1 cellular context compared by ENCODE assay signal in the genomic region with DNA sequence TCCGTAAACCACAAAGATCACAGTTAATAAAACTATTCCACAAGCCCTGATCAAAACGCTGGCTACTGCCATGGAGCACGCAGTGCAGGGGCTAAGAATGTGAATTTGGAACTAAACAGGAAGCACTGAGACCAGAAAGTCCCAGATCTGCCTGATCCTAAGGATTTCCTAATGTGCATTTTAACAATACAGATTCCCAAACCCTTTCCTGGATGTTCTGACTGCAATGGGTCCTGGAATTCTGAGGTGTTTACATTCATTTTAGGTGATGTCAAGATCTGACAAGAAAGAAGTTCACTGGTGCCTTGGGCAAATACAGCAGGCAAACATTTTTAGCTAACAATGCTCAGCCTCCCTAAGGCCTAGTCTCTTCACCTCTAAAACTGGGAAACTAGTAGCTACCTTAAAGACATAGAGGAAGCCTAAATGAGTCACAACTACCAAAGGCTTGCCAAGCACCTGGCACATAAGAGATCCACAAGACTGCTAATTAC.
TF ChIP-seq lines count a peak whose summit lies in the region.

No MANE protein-coding gene starts in this region.

TF ChIP-seq in HepG2, 621 proteins besides CTCF, POLR2A, EP300 and RAD21 (continues in another document):
- TF ChIP-seq ZNF253 (CRISPR knock-in tag; IDR thresholded peaks at IDR 0.05; ENCODE audit: borderline replicate concordance) (no peak), SOX6 (IDR thresholded peaks at IDR 0.05) (no peak), SOX6 (CRISPR knock-in tag; IDR thresholded peaks at IDR 0.05) (peak; percentile 51; the same call in 1 of the 2 replicates), HMG20A (CRISPR knock-in tag; IDR thresholded peaks at IDR 0.05; ENCODE audit: borderline replicate concordance) (peak; percentile 65; the same call in 1 of the 2 replicates), ZNF780A (CRISPR knock-in tag; IDR thresholded peaks at IDR 0.05) (no peak), LCORL (IDR thresholded peaks at IDR 0.05) (no peak), LCORL (CRISPR knock-in tag; IDR thresholded peaks at IDR 0.05) (peak; percentile 64; the same call in 1 of the 2 replicates), TBX2 (CRISPR knock-in tag; IDR thresholded peaks at IDR 0.05; ENCODE audit: borderline replicate concordance) (peak; percentile 24; the same call in 1 of the 2 replicates), ZBTB8A (CRISPR knock-in tag; IDR thresholded peaks at IDR 0.05; ENCODE audit: borderline replicate concordance, low read depth) (no peak), TEAD3 (CRISPR knock-in tag; optimal IDR thresholded peaks at IDR 0.05; ENCODE audit: borderline replicate concordance) (peak; percentile 91), RBFOX2 (IDR thresholded peaks at IDR 0.05; ENCODE audit: low read depth, low read length) (no peak), ARNT2 (CRISPR knock-in tag; IDR thresholded peaks at IDR 0.05; ENCODE audit: low read depth) (no peak), NCOA2 (CRISPR knock-in tag; IDR thresholded peaks at IDR 0.05) (peak; percentile 57), ZNF772 (CRISPR knock-in tag; IDR thresholded peaks at IDR 0.05) (no peak), KLF12 (CRISPR knock-in tag; IDR thresholded peaks at IDR 0.05; ENCODE audit: borderline replicate concordance) (no peak), BRCA1 (CRISPR knock-in tag; IDR thresholded peaks at IDR 0.05) (no peak), ZFYVE20 (CRISPR knock-in tag; IDR thresholded peaks at IDR 0.05; ENCODE audit: borderline replicate concordance, low read depth) (no peak), CREM (IDR thresholded peaks at IDR 0.05) (0 out of 2 replicates have a peak, but pooled peaks have one; percentile 12), CREM (CRISPR knock-in tag; IDR thresholded peaks at IDR 0.05) (no peak), PAX8 (CRISPR knock-in tag; IDR thresholded peaks at IDR 0.05; ENCODE audit: borderline replicate concordance) (no peak), SAP130 (CRISPR knock-in tag; IDR thresholded peaks at IDR 0.05; ENCODE audit: low read depth) (peak; percentile 53), ATF7 (IDR thresholded peaks at IDR 0.05) (peak; percentile 20; the same call in 1 of the 2 replicates), ATF7 (CRISPR knock-in tag; IDR thresholded peaks at IDR 0.05) (no peak; the same call in 1 of the 2 replicates), FOXA1 (IDR thresholded peaks at IDR 0.05) (no peak), FOXA1 (CRISPR knock-in tag; IDR thresholded peaks at IDR 0.05) (peak; percentile 91), KMT2B (CRISPR knock-in tag; IDR thresholded peaks at IDR 0.05) (0 out of 2 replicates have a peak, but pooled peaks have one; percentile 30), FOSL2 (CRISPR knock-in tag; IDR thresholded peaks at IDR 0.05) (peak; percentile 52; the same call in 1 of the 2 replicates), MED1 (CRISPR knock-in tag; IDR thresholded peaks at IDR 0.05) (peak; percentile 59; the same call in 1 of the 2 replicates), BCL6 (CRISPR knock-in tag; IDR thresholded peaks at IDR 0.05) (peak; percentile 90), ZNF329 (CRISPR knock-in tag; IDR thresholded peaks at IDR 0.05; ENCODE audit: low read depth) (no peak), ZNF292 (CRISPR knock-in tag; IDR thresholded peaks at IDR 0.05; ENCODE audit: borderline replicate concordance, low read depth) (0 out of 2 replicates have a peak, but pooled peaks have one; percentile 26), U2AF2 (IDR thresholded peaks at IDR 0.05; ENCODE audit: low read depth, low read length) (no peak), NFKBIZ (CRISPR knock-in tag; IDR thresholded peaks at IDR 0.05) (0 out of 2 replicates have a peak, but pooled peaks have one; percentile 26), PHF5A (CRISPR knock-in tag; IDR thresholded peaks at IDR 0.05; ENCODE audit: low read depth, unreplicated experiment) (no peak), HDAC2 (CRISPR knock-in tag; IDR thresholded peaks at IDR 0.05) (peak; percentile 55; the same call in 1 of the 2 replicates), ZNF672 (CRISPR knock-in tag; IDR thresholded peaks at IDR 0.05) (no peak), MIER3 (CRISPR knock-in tag; IDR thresholded peaks at IDR 0.05; ENCODE audit: borderline replicate concordance) (0 out of 2 replicates have a peak, but pooled peaks have one; percentile 21), PHB2 (IDR thresholded peaks at IDR 0.05; ENCODE audit: partially characterized antibody) (no peak), ZFX (CRISPR knock-in tag; IDR thresholded peaks at IDR 0.05; ENCODE audit: low read depth) (peak; percentile 13; the same call in 1 of the 2 replicates), GATAD2A (CRISPR knock-in tag; IDR thresholded peaks at IDR 0.05) (peak; percentile 66; the same call in 1 of the 2 replicates)
- TF ChIP-seq, protein P1, sequence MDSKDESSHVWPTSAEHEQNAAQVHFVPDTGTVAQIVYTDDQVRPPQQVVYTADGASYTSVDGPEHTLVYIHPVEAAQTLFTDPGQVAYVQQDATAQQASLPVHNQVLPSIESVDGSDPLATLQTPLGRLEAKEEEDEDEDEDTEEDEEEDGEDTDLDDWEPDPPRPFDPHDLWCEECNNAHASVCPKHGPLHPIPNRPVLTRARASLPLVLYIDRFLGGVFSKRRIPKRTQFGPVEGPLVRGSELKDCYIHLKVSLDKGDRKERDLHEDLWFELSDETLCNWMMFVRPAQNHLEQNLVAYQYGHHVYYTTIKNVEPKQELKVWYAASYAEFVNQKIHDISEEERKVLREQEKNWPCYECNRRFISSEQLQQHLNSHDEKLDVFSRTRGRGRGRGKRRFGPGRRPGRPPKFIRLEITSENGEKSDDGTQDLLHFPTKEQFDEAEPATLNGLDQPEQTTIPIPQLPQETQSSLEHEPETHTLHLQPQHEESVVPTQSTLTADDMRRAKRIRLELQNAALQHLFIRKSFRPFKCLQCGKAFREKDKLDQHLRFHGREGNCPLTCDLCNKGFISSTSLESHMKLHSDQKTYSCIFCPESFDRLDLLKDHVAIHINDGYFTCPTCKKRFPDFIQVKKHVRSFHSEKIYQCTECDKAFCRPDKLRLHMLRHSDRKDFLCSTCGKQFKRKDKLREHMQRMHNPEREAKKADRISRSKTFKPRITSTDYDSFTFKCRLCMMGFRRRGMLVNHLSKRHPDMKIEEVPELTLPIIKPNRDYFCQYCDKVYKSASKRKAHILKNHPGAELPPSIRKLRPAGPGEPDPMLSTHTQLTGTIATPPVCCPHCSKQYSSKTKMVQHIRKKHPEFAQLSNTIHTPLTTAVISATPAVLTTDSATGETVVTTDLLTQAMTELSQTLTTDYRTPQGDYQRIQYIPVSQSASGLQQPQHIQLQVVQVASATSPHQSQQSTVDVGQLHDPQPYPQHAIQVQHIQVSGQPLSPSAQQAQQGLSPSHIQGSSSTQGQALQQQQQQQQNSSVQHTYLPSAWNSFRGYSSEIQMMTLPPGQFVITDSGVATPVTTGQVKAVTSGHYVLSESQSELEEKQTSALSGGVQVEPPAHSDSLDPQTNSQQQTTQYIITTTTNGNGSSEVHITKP (CRISPR knock-in tag; IDR thresholded peaks at IDR 0.05; ENCODE audit: low read depth): 0 out of 2 replicates have a peak, but pooled peaks have one; percentile 22
- TF ChIP-seq, protein P2, sequence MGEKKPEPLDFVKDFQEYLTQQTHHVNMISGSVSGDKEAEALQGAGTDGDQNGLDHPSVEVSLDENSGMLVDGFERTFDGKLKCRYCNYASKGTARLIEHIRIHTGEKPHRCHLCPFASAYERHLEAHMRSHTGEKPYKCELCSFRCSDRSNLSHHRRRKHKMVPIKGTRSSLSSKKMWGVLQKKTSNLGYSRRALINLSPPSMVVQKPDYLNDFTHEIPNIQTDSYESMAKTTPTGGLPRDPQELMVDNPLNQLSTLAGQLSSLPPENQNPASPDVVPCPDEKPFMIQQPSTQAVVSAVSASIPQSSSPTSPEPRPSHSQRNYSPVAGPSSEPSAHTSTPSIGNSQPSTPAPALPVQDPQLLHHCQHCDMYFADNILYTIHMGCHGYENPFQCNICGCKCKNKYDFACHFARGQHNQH (CRISPR knock-in tag; IDR thresholded peaks at IDR 0.05): 0 out of 2 replicates have a peak, but pooled peaks have one; percentile 39
- TF ChIP-seq, protein P3, sequence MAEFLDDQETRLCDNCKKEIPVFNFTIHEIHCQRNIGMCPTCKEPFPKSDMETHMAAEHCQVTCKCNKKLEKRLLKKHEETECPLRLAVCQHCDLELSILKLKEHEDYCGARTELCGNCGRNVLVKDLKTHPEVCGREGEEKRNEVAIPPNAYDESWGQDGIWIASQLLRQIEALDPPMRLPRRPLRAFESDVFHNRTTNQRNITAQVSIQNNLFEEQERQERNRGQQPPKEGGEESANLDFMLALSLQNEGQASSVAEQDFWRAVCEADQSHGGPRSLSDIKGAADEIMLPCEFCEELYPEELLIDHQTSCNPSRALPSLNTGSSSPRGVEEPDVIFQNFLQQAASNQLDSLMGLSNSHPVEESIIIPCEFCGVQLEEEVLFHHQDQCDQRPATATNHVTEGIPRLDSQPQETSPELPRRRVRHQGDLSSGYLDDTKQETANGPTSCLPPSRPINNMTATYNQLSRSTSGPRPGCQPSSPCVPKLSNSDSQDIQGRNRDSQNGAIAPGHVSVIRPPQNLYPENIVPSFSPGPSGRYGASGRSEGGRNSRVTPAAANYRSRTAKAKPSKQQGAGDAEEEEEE (CRISPR knock-in tag; IDR thresholded peaks at IDR 0.05; ENCODE audit: borderline replicate concordance): no peak
- TF ChIP-seq, protein P4, sequence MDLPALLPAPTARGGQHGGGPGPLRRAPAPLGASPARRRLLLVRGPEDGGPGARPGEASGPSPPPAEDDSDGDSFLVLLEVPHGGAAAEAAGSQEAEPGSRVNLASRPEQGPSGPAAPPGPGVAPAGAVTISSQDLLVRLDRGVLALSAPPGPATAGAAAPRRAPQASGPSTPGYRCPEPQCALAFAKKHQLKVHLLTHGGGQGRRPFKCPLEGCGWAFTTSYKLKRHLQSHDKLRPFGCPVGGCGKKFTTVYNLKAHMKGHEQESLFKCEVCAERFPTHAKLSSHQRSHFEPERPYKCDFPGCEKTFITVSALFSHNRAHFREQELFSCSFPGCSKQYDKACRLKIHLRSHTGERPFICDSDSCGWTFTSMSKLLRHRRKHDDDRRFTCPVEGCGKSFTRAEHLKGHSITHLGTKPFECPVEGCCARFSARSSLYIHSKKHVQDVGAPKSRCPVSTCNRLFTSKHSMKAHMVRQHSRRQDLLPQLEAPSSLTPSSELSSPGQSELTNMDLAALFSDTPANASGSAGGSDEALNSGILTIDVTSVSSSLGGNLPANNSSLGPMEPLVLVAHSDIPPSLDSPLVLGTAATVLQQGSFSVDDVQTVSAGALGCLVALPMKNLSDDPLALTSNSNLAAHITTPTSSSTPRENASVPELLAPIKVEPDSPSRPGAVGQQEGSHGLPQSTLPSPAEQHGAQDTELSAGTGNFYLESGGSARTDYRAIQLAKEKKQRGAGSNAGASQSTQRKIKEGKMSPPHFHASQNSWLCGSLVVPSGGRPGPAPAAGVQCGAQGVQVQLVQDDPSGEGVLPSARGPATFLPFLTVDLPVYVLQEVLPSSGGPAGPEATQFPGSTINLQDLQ (CRISPR knock-in tag; IDR thresholded peaks at IDR 0.05): no peak
- TF ChIP-seq, protein P5, sequence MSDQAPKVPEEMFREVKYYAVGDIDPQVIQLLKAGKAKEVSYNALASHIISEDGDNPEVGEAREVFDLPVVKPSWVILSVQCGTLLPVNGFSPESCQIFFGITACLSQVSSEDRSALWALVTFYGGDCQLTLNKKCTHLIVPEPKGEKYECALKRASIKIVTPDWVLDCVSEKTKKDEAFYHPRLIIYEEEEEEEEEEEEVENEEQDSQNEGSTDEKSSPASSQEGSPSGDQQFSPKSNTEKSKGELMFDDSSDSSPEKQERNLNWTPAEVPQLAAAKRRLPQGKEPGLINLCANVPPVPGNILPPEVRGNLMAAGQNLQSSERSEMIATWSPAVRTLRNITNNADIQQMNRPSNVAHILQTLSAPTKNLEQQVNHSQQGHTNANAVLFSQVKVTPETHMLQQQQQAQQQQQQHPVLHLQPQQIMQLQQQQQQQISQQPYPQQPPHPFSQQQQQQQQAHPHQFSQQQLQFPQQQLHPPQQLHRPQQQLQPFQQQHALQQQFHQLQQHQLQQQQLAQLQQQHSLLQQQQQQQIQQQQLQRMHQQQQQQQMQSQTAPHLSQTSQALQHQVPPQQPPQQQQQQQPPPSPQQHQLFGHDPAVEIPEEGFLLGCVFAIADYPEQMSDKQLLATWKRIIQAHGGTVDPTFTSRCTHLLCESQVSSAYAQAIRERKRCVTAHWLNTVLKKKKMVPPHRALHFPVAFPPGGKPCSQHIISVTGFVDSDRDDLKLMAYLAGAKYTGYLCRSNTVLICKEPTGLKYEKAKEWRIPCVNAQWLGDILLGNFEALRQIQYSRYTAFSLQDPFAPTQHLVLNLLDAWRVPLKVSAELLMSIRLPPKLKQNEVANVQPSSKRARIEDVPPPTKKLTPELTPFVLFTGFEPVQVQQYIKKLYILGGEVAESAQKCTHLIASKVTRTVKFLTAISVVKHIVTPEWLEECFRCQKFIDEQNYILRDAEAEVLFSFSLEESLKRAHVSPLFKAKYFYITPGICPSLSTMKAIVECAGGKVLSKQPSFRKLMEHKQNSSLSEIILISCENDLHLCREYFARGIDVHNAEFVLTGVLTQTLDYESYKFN (CRISPR knock-in tag; conservative IDR thresholded peaks at IDR 0.05): peak; percentile 33; the same call in 1 of the 2 replicates
- TF ChIP-seq, protein P6, sequence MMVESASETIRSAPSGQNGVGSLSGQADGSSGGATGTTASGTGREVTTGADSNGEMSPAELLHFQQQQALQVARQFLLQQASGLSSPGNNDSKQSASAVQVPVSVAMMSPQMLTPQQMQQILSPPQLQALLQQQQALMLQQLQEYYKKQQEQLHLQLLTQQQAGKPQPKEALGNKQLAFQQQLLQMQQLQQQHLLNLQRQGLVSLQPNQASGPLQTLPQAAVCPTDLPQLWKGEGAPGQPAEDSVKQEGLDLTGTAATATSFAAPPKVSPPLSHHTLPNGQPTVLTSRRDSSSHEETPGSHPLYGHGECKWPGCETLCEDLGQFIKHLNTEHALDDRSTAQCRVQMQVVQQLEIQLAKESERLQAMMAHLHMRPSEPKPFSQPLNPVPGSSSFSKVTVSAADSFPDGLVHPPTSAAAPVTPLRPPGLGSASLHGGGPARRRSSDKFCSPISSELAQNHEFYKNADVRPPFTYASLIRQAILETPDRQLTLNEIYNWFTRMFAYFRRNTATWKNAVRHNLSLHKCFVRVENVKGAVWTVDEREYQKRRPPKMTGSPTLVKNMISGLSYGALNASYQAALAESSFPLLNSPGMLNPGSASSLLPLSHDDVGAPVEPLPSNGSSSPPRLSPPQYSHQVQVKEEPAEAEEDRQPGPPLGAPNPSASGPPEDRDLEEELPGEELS (CRISPR knock-in tag; IDR thresholded peaks at IDR 0.05): peak; percentile 51; the same call in 1 of the 2 replicates
